ENCODE assay signal across 12 cellular contexts in the genomic region with DNA sequence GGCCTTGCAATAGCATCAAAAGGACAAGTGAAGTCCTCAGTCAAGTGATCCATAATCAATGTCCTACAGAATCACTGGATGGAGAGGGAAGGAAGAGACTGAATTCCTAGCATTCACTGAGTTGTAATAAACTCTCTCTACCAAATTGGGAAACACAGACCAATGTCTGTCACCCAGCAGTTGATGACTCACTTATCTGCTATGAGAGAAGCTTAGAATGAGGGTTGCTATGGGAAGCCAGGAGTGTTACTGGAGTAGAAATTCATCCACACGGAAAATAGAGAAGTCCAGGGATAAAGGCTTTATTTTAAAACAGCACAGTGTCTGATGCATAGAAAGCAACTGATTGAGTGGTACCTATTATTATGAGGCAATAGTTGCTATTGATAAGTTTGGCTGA.
DNase-seq lines count a peak whose midpoint lies in the region; ATAC-seq and TF ChIP-seq lines count a peak whose summit lies in the region.
"Had no signal": no experiment of that assay in that cellular context is flagged by ENCODE, and none has a peak within 500 bp of the region (broad histone marks: within the 10 kb centered on the region; RNA-seq: fewer than 3 reads in every experiment).

No MANE protein-coding gene starts in this region.

- H3K27me3 ChIP-seq in adipocyte (replicated peaks; ENCODE audit: control insufficient read depth, insufficient read depth, low read length), result no peaks in the 10 kb centered on the region

- H3K4me1 ChIP-seq in adipocyte (ENCODE audit: control insufficient read depth, insufficient read depth, low read length), result peaks cover 10% of the 10 kb centered on the region

- ATAC-seq in GM18909 (IDR thresholded peaks at IDR 0.05; ENCODE audit: poor library complexity, unreplicated experiment), result no peak

- H3K9me3 ChIP-seq in adipocyte (ENCODE audit: control insufficient read depth, low read length), result no peaks in the 10 kb centered on the region

- no peak for TF ChIP-seq CTCF in GM10266 (IDR thresholded peaks at IDR 0.05; ENCODE audit: control insufficient read depth, insufficient read depth, low read depth, missing control alignments)

- no peak overlapping the region for H3K9ac ChIP-seq in adipocyte (ENCODE audit: low read length)

- DNase-seq in DMS153 (lab: John Stamatoyannopoulos, UW), result peak; percentile 18
- DNase-seq in DMS153 treated with DMSO at 0.1 percent for 48 hours (lab: John Stamatoyannopoulos, UW; ENCODE audit: unreplicated experiment), result no peak
- DNase-seq in adipocyte (ENCODE audit: low read depth), result peak; percentile 82
- peak; percentile 25 for DNase-seq in iPS DF 4.7 (ENCODE audit: extremely low read depth, low spot score)
- peak; percentile 74 for DNase-seq in stromal cell of bone marrow (ENCODE audit: low read depth)
- DNase-seq in GM10266 (ENCODE audit: extremely low spot score), result no peak
- no peak for DNase-seq in NCI-H128 (lab: John Stamatoyannopoulos, UW; ENCODE audit: unreplicated experiment)
- DNase-seq: 8988T; effector CD4-positive, alpha-beta T cell; stimulated activated CD4-positive, alpha-beta T cell treated with anti-CD3 and anti-CD28 coated beads, Interleukin-2, amount 100 ng/mL, for 24 hours; T-helper 9 cell had no signal

- no peak overlapping the region for H3K4me3 ChIP-seq in adipocyte (ENCODE audit: low read length)

- H3K36me3 ChIP-seq in adipocyte (ENCODE audit: control insufficient read depth, insufficient read depth, low read length, severe bottlenecking), result no peaks in the 10 kb centered on the region

Comparison
In these comparisons a context has a peak if more than half of its experiments do, and no peak if none do; other contexts are left out.
1. DNase-seq: peak in DMS153 (single experiment), adipocyte (single experiment), iPS DF 4.7 (single experiment) and stromal cell of bone marrow (single experiment); none in DMS153 treated with DMSO at 0.1 percent for 48 hours (single experiment), GM10266 (single experiment) and NCI-H128 (single experiment).